In genomic region chr7:150838965-150839650, GRCh38 we compare ENCODE assay signal across 19 cellular contexts. TPM values are rescaled to one million over a fixed set of nuclear protein-coding genes. Genes with fewer than 3 reads are reported as not detected.
DNase-seq lines count a peak whose midpoint lies in the region; TF ChIP-seq lines count a peak whose summit lies in the region.
"Had no signal": no experiment of that assay in that cellular context is flagged by ENCODE, and none has a peak within 500 bp of the region (broad histone marks: within the 10 kb centered on the region; RNA-seq: fewer than 3 reads in every experiment).

No MANE protein-coding gene starts in this region.

- H3K36me3 ChIP-seq in right atrium auricular region: no peaks in the 10 kb centered on the region
- no peaks in the 10 kb centered on the region for H3K36me3 ChIP-seq in esophagus muscularis mucosa
- H3K36me3 ChIP-seq: HAP-1, Peyer's patch had no signal

- TF ChIP-seq EP300 in esophagus muscularis mucosa (IDR thresholded peaks at IDR 0.05): no peak

- no peaks in the 10 kb centered on the region for H3K27me3 ChIP-seq in right atrium auricular region
- peaks cover 0 to 6% (median 0%) of the 10 kb centered on the region in 4 donors for H3K27me3 ChIP-seq in esophagus muscularis mucosa
- H3K27me3 ChIP-seq: Peyer's patch had no signal

- no peak overlapping the region for H3K27ac ChIP-seq in right atrium auricular region
- H3K27ac ChIP-seq in esophagus muscularis mucosa (replicated peaks in 1 of 4): no peak overlapping the region
- H3K27ac ChIP-seq: A549, GM23248, HL-60, Peyer's patch had no signal

- DNase-seq in right atrium auricular region (ENCODE audit: low spot score): peak; percentile 21
- no peak for DNase-seq in cardiac septum (ENCODE audit: low spot score)
- DNase-seq in esophagus muscularis mucosa (ENCODE audit: extremely low spot score): peak; percentile 39
- peak; percentile 64 for DNase-seq in renal cortical epithelial cell (ENCODE audit: low read depth)
- DNase-seq in dermis blood vessel endothelial cell: no peak
- DNase-seq in COLO829 (ENCODE audit: low spot score): no peak
- DNase-seq in anterior cingulate cortex (lab: John Stamatoyannopoulos, UW): no peak
- DNase-seq: CD4-positive, alpha-beta T cell; DMS153; EL; GM23248; NCI-H1092 treated with DMSO at 0.1 percent for 48 hours had no signal

- intact Hi-C loops in cardiac septum (cut with DNase I): no loop called here
- intact Hi-C loops in esophagus muscularis mucosa (cut with DNase I): no loop called here

- H3K4me3 ChIP-seq in right atrium auricular region: no peak overlapping the region
- H3K4me3 ChIP-seq in esophagus muscularis mucosa: no peak overlapping the region
- H3K4me3 ChIP-seq: A549, GM23248, HAP-1, Peyer's patch had no signal

- TF ChIP-seq CTCF in right atrium auricular region (IDR thresholded peaks at IDR 0.05): no peak
- no peak for TF ChIP-seq CTCF in esophagus muscularis mucosa (IDR thresholded peaks at IDR 0.05)

- H3K9me3 ChIP-seq in right atrium auricular region (no peaks in the 10 kb centered on the region), esophagus muscularis mucosa (no peaks in the 10 kb centered on the region)
- H3K9me3 ChIP-seq: A549, HAP-1, Peyer's patch had no signal

- TF ChIP-seq POLR2A in esophagus muscularis mucosa (IDR thresholded peaks at IDR 0.05; ENCODE audit: low read depth): no peak

- WGBS in esophagus muscularis mucosa: 67% methylated on average over 7 of the region's 7 CpGs

- no peaks in the 10 kb centered on the region for H3K4me1 ChIP-seq in right atrium auricular region
- H3K4me1 ChIP-seq in esophagus muscularis mucosa: no peaks in the 10 kb centered on the region
- H3K4me1 ChIP-seq: A549, HAP-1, Peyer's patch had no signal

RNA-seq across cellular contexts. Expression of gene AOC1, which starts 13.2 kb away (rescaled TPM):
- total RNA-seq in right atrium auricular region (not detected), cardiac septum (0.43 TPM), esophagus muscularis mucosa (under 1 TPM in 3 of 4 donors, not detected in 1; 0.23 to 0.45 (median 0.33) TPM), renal cortical epithelial cell (6.1 and 6.4 TPM in 2 replicates), dermis blood vessel endothelial cell (not detected in 2 replicates)
- total RNA-seq: CD4-positive, alpha-beta T cell; GM23248; HT1080; NCI-H460 had no signal

RNA-seq across cellular contexts. Expression of gene TMEM176A, which starts 38.5 kb away (rescaled TPM):
- 100 to 1,000 TPM in 1 of 2 donors, 10 to 100 TPM in 1; 56.3 to 102 TPM for total RNA-seq in right atrium auricular region
- 26.1 TPM for total RNA-seq in cardiac septum
- 10 to 100 TPM; 11.6 to 47.7 (median 35.5) TPM for total RNA-seq in esophagus muscularis mucosa
- 0.35 TPM in 1 of 2 replicates, not detected in the other for total RNA-seq in renal cortical epithelial cell
- total RNA-seq in dermis blood vessel endothelial cell: not detected in 2 replicates
- total RNA-seq: CD4-positive, alpha-beta T cell; GM23248; HT1080 had no signal

RNA-seq across cellular contexts. Expression of gene TMEM176B, which starts 38.9 kb away (rescaled TPM):
- total RNA-seq in right atrium auricular region (100 to 1,000 TPM; 162 to 227 TPM), cardiac septum (44.9 TPM), esophagus muscularis mucosa (10 to 100 TPM; 19.5 to 58.2 (median 54.1) TPM), renal cortical epithelial cell (0.75 and 1.0 TPM in 2 replicates), dermis blood vessel endothelial cell (not detected in 2 replicates)
- total RNA-seq: CD4-positive, alpha-beta T cell; GM23248; HT1080; M059J; NCI-H460 had no signal

Comparison
In these comparisons a context has a peak if more than half of its experiments do, and no peak if none do; other contexts are left out.
1. DNase-seq: peak in right atrium auricular region (single experiment), esophagus muscularis mucosa (single experiment) and renal cortical epithelial cell (single experiment); none in cardiac septum (single experiment), dermis blood vessel endothelial cell (single experiment), COLO829 (single experiment) and anterior cingulate cortex (0 of 58).
2. RNA of gene TMEM176B, which starts 38.9 kb away (total RNA-seq): 162 to 227 TPM in right atrium auricular region, 19.5 to 58.2 TPM in esophagus muscularis mucosa and 44.9 TPM in cardiac septum (single experiment); 0.75 to 1.0 TPM in renal cortical epithelial cell and not detected in dermis blood vessel endothelial cell; every median in the first group is over 10 times any median in the second.